Comparison of ENCODE assay signal across 1 cellular context in genomic region chr12:108822458-108823205, GRCh38.
TF ChIP-seq lines count a peak whose summit lies in the region.

No MANE protein-coding gene starts in this region.

TF ChIP-seq in K562, 482 proteins besides CTCF, POLR2A, EP300 and RAD21 (continued from another document and continues in another):
- TF ChIP-seq TEAD4 (IDR thresholded peaks at IDR 0.05; ENCODE audit: low read length), result peak; percentile 81
- TF ChIP-seq TEAD4 (CRISPR knock-in tag; IDR thresholded peaks at IDR 0.05; ENCODE audit: borderline replicate concordance), result no peak
- TF ChIP-seq DMBX1 (CRISPR knock-in tag; IDR thresholded peaks at IDR 0.05; ENCODE audit: borderline replicate concordance), result 0 out of 2 replicates have a peak, but pooled peaks have one; percentile 48
- TF ChIP-seq, protein P1, sequence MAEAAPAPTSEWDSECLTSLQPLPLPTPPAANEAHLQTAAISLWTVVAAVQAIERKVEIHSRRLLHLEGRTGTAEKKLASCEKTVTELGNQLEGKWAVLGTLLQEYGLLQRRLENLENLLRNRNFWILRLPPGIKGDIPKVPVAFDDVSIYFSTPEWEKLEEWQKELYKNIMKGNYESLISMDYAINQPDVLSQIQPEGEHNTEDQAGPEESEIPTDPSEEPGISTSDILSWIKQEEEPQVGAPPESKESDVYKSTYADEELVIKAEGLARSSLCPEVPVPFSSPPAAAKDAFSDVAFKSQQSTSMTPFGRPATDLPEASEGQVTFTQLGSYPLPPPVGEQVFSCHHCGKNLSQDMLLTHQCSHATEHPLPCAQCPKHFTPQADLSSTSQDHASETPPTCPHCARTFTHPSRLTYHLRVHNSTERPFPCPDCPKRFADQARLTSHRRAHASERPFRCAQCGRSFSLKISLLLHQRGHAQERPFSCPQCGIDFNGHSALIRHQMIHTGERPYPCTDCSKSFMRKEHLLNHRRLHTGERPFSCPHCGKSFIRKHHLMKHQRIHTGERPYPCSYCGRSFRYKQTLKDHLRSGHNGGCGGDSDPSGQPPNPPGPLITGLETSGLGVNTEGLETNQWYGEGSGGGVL (CRISPR knock-in tag; IDR thresholded peaks at IDR 0.05), result no peak
- TF ChIP-seq HIVEP1 (CRISPR knock-in tag; IDR thresholded peaks at IDR 0.05), result no peak
- TF ChIP-seq ZZZ3 (IDR thresholded peaks at IDR 0.05), result no peak
- no peak for TF ChIP-seq ZNF165 (CRISPR knock-in tag; IDR thresholded peaks at IDR 0.05; ENCODE audit: borderline replicate concordance)
- no peak for TF ChIP-seq POLR2AphosphoS2 (IDR thresholded peaks at IDR 0.05; ENCODE audit: low read length)
- no peak for TF ChIP-seq SAP30 (IDR thresholded peaks at IDR 0.05; ENCODE audit: borderline replicate concordance, insufficient read depth, low read depth, low read length, poor library complexity, severe bottlenecking)
- no peak for TF ChIP-seq ATF1 (CRISPR knock-in tag; IDR thresholded peaks at IDR 0.05)
- no peak for TF ChIP-seq ATF1 (tag; IDR thresholded peaks at IDR 0.05)
- no peak for TF ChIP-seq ZNF280A (IDR thresholded peaks at IDR 0.05; ENCODE audit: low read depth, partially characterized antibody)
- TF ChIP-seq ZNF507 (tag; conservative IDR thresholded peaks at IDR 0.05), result no peak
- TF ChIP-seq ZNF668 (CRISPR knock-in tag; IDR thresholded peaks at IDR 0.05), result no peak
- TF ChIP-seq ZNF785 (CRISPR knock-in tag; IDR thresholded peaks at IDR 0.05), result no peak
- TF ChIP-seq HOXB6 (CRISPR knock-in tag; IDR thresholded peaks at IDR 0.05; ENCODE audit: borderline replicate concordance), result no peak
- no peak for TF ChIP-seq NR3C1 (CRISPR knock-in tag; IDR thresholded peaks at IDR 0.05)
- no peak for TF ChIP-seq C11orf30 (IDR thresholded peaks at IDR 0.05; ENCODE audit: low read depth)
- TF ChIP-seq PHB2 (IDR thresholded peaks at IDR 0.05; ENCODE audit: low read depth), result no peak
- no peak for TF ChIP-seq XRCC3 (IDR thresholded peaks at IDR 0.05)
- TF ChIP-seq THAP7 (CRISPR knock-in tag; IDR thresholded peaks at IDR 0.05), result no peak
- no peak for TF ChIP-seq MAFG (tag; conservative IDR thresholded peaks at IDR 0.05)
- no peak for TF ChIP-seq RNF2 (IDR thresholded peaks at IDR 0.05)
- TF ChIP-seq SP2 (IDR thresholded peaks at IDR 0.05; ENCODE audit: extremely low read depth, low read depth, low read length, poor library complexity, severe bottlenecking), result no peak
- TF ChIP-seq TCF7 (IDR thresholded peaks at IDR 0.05; ENCODE audit: borderline replicate concordance), result no peak
- TF ChIP-seq TSC22D4 (tag; IDR thresholded peaks at IDR 0.05), result no peak
- no peak for TF ChIP-seq BMI1 (IDR thresholded peaks at IDR 0.05; ENCODE audit: low read length)
- no peak for TF ChIP-seq ZNF778 (CRISPR knock-in tag; IDR thresholded peaks at IDR 0.05)
- TF ChIP-seq, protein P2, sequence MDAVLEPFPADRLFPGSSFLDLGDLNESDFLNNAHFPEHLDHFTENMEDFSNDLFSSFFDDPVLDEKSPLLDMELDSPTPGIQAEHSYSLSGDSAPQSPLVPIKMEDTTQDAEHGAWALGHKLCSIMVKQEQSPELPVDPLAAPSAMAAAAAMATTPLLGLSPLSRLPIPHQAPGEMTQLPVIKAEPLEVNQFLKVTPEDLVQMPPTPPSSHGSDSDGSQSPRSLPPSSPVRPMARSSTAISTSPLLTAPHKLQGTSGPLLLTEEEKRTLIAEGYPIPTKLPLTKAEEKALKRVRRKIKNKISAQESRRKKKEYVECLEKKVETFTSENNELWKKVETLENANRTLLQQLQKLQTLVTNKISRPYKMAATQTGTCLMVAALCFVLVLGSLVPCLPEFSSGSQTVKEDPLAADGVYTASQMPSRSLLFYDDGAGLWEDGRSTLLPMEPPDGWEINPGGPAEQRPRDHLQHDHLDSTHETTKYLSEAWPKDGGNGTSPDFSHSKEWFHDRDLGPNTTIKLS (IDR thresholded peaks at IDR 0.05; ENCODE audit: borderline replicate concordance, low read depth), result no peak
- TF ChIP-seq TBL1XR1 (IDR thresholded peaks at IDR 0.05; ENCODE audit: low read length in 2 of 2), result 0 out of 4 replicates have a peak, but pooled peaks of 1 of the 2 experiments have one; percentile 20
- TF ChIP-seq TGIF2 (CRISPR knock-in tag; IDR thresholded peaks at IDR 0.05), result no peak
- TF ChIP-seq STAT5A (IDR thresholded peaks at IDR 0.05; ENCODE audit: borderline replicate concordance, low read length), result 0 out of 2 replicates have a peak, but pooled peaks have one; percentile 30
- TF ChIP-seq NFRKB (IDR thresholded peaks at IDR 0.05; ENCODE audit: low read depth), result no peak
- TF ChIP-seq ETS2 (tag; IDR thresholded peaks at IDR 0.05; ENCODE audit: borderline replicate concordance, poor library complexity, severe bottlenecking), result no peak
- TF ChIP-seq HLTF (IDR thresholded peaks at IDR 0.05), result no peak
- TF ChIP-seq RCOR1 (IDR thresholded peaks at IDR 0.05; ENCODE audit: borderline replicate concordance in 1 of 2, low read depth in 2 of 2, low read length in 2 of 2), result peak in 1 of 2 experiments; percentile 71; a peak in 1 of 4 replicates
- TF ChIP-seq MTA1 (IDR thresholded peaks at IDR 0.05; ENCODE audit: borderline replicate concordance), result no peak
- no peak for TF ChIP-seq ZSCAN32 (CRISPR knock-in tag; IDR thresholded peaks at IDR 0.05)
- TF ChIP-seq ZNF561 (CRISPR knock-in tag; conservative IDR thresholded peaks at IDR 0.05), result no peak
- TF ChIP-seq PTBP1 (IDR thresholded peaks at IDR 0.05; ENCODE audit: low read depth, low read length), result no peak
- no peak for TF ChIP-seq THRAP3 (IDR thresholded peaks at IDR 0.05; ENCODE audit: borderline replicate concordance)
- no peak for TF ChIP-seq PREB (CRISPR knock-in tag; IDR thresholded peaks at IDR 0.05)
- no peak for TF ChIP-seq CHAMP1 (IDR thresholded peaks at IDR 0.05)
- TF ChIP-seq CLOCK (CRISPR knock-in tag; IDR thresholded peaks at IDR 0.05; ENCODE audit: borderline replicate concordance), result no peak
- no peak for TF ChIP-seq SLC30A9 (CRISPR knock-in tag; IDR thresholded peaks at IDR 0.05)
- TF ChIP-seq BCLAF1 (IDR thresholded peaks at IDR 0.05; ENCODE audit: borderline replicate concordance in 1 of 2, control insufficient read depth in 1 of 2, low read depth in 2 of 2, low read length in 1 of 2), result no peak
- TF ChIP-seq XRCC4 (IDR thresholded peaks at IDR 0.05; ENCODE audit: extremely low read depth, insufficient read depth, insufficient read length), result no peak
- TF ChIP-seq ZBTB7A (IDR thresholded peaks at IDR 0.05; ENCODE audit: borderline replicate concordance, control insufficient read depth, low read depth, low read length), result no peak
- TF ChIP-seq KDM1A (IDR thresholded peaks at IDR 0.05), result peak; percentile 73 to 79
- no peak for TF ChIP-seq KLF10 (CRISPR knock-in tag; IDR thresholded peaks at IDR 0.05)
- TF ChIP-seq ARID2 (IDR thresholded peaks at IDR 0.05), result no peak
- TF ChIP-seq NFXL1 (CRISPR knock-in tag; IDR thresholded peaks at IDR 0.05), result no peak
